ENCODE assay signal across 28 cellular contexts in genomic region chr9:23319092-23319491, GRCh38.
"Had no signal": no experiment of that assay in that cellular context is flagged by ENCODE, and none has a peak within 500 bp of the region (broad histone marks: within the 10 kb centered on the region; RNA-seq: fewer than 3 reads in every experiment).

No MANE protein-coding gene starts in this region.

- H3K9ac ChIP-seq: neural progenitor cell, parathyroid adenoma had no signal

- ATAC-seq: natural killer cell; psoas muscle; right cardiac atrium; sciatic nerve; stimulated activated memory B cell treated with anti-CD40 and anti-IgM and Interleukin-4, amounts not matched to agents 10 μg/mL and 1 μg/mL and 100 μg/mL, for 72 hours; stimulated activated naive CD8-positive, alpha-beta T cell treated with anti-CD3 and anti-CD28 coated beads, Interleukin-15, amount 100 ng/mL, for 72 hours; stimulated activated naive CD8-positive, alpha-beta T cell treated with anti-CD3 and anti-CD28 coated beads, Interleukin-15, Interleukin-2, amounts not matched to agents 100 U/mL and 50 U/mL, for 24 hours; upper lobe of right lung had no signal

- H3K9me3 ChIP-seq: ovary, psoas muscle, suprapubic skin, testis, tibial artery, transverse colon, upper lobe of right lung, uterus had no signal

- H3K4me3 ChIP-seq: neural progenitor cell, ovary, psoas muscle, skin epidermis, smooth muscle cell, spleen, suprapubic skin, testis, tibial artery, transverse colon, upper lobe of right lung, uterus had no signal

- H3K4me1 ChIP-seq: neural progenitor cell, parathyroid adenoma, psoas muscle, spleen, suprapubic skin, testis, tibial artery, transverse colon, upper lobe of right lung, uterus had no signal

- H3K36me3 ChIP-seq: neural progenitor cell, ovary, spleen, suprapubic skin, tibial artery, transverse colon, upper lobe of right lung, uterus had no signal

- H3K4me2 ChIP-seq: neural progenitor cell, smooth muscle cell had no signal

- H3K27me3 ChIP-seq: neural progenitor cell, ovary, spleen, suprapubic skin, testis, tibial artery, transverse colon, upper lobe of right lung, uterus had no signal

- H3K27ac ChIP-seq: neural progenitor cell, ovary, parathyroid adenoma, psoas muscle, skin epidermis, spleen, suprapubic skin, testis, tibial artery, transverse colon, upper lobe of right lung, uterus had no signal

- H3K79me2 ChIP-seq: parathyroid adenoma had no signal

- H2AFZ ChIP-seq: neural progenitor cell, parathyroid adenoma had no signal

- DNase-seq: natural killer cell; occipital lobe; ovary; posterior cingulate gyrus; psoas muscle; right cardiac atrium; spleen; stimulated activated CD4-positive, alpha-beta T cell treated with anti-CD3 and anti-CD28 coated beads, Interleukin-12 subunit alpha, Interleukin-12 subunit beta, amount 100 ng/mL, for 4 hours; stimulated activated CD4-positive, alpha-beta T cell treated with anti-CD3 and anti-CD28 coated beads, Interleukin-1b, Interleukin-23, amount 100 ng/mL, for 48 hours; stimulated activated CD4-positive, alpha-beta T cell treated with anti-CD3 and anti-CD28 coated beads, Interleukin-4, amount 100 ng/mL, for 1 hour; stimulated activated CD4-positive, alpha-beta T cell treated with anti-CD3 and anti-CD28 coated beads, Interleukin-4, amount 100 ng/mL, for 4 hours; stimulated activated CD8-positive, alpha-beta memory T cell treated with anti-CD3 and anti-CD28 coated beads, Interleukin-4, amount 100 ng/mL, for 48 hours; stimulated activated naive CD4-positive, alpha-beta T cell; stimulated activated naive CD8-positive, alpha-beta T cell treated with anti-CD3 and anti-CD28 coated beads, Interleukin-15, amount 100 ng/mL, for 72 hours; stimulated activated naive CD8-positive, alpha-beta T cell treated with anti-CD3 and anti-CD28 coated beads, Interleukin-15, Interleukin-2, amounts not matched to agents 100 U/mL and 50 U/mL, for 24 hours; substantia nigra; testis; tibial artery; transverse colon; upper lobe of right lung; uterus had no signal
